ENCODE assay signal across 26 cellular contexts in the genomic region with DNA sequence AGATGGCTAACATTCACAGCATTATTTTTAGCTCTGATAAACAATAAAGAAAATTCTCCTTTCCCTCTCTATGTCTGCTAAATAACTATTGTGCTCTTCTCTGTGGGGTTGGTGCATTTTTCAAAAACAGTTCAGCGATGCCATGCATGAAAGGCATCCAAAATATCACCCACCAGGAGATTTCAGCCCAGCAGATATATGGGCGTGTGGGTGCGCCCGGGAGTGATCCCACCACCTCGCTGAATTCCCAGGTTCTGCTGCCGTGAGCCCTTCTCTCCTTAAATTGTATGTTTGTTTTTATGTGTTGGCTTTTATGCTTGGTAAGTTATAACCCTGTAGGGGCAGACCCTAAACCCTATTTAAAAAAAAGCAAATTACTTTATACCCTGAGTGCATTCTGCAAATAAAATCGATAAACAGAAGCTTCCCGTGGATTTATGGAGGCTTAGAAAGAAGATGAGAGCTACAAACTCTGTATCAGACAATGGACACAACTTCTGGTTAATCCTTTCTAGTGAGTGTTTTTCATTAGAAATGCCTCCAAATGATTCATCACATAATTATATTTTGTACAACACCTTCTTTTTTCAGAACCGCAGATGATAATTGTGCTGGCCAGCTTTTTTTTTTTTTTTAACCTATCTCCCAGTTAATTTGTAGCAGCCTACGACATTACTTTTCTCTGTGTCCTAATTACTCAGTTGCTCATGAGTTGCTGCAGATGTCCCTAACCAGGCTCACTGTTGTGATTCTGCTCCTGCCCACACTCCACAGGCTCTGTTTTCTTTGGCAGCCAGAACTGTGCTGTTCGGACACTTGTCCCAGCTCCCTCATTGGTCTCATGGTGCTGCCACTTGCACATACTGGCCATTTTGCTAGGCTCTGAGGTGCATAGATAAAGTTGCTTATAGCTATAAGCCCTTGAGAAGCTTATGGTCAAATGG. TPM values are rescaled to one million over a fixed set of nuclear protein-coding genes. Genes with fewer than 3 reads are reported as not detected.
DNase-seq lines count a peak whose midpoint lies in the region; ATAC-seq, FAIRE-seq and TF ChIP-seq lines count a peak whose summit lies in the region.
"Had no signal": no experiment of that assay in that cellular context is flagged by ENCODE, and none has a peak within 500 bp of the region (broad histone marks: within the 10 kb centered on the region; RNA-seq: fewer than 3 reads in every experiment).

No MANE protein-coding gene starts in this region.

- no peak overlapping the region for H3K27ac Mint-ChIP-seq in astrocyte (ENCODE audit: unreplicated experiment)
- H3K27ac Mint-ChIP-seq: activated CD4-positive, alpha-beta T cell treated with anti-CD3 and anti-CD28 coated beads for 36 hours; activated T-cell treated with anti-CD3 and anti-CD28 coated beads, Interleukin-2, amount 50 U/mL, for 24 hours; CD8-positive, alpha-beta memory T cell; memory B cell; naive thymus-derived CD4-positive, alpha-beta T cell; T-cell had no signal

- H2AFZ ChIP-seq in astrocyte (ENCODE audit: low read depth, low read length): no peak overlapping the region

- H3K36me3 ChIP-seq in BE2C (peaks cover 1% of the 10 kb centered on the region; the same call in 1 of the 2 replicates), astrocyte (ENCODE audit: insufficient read depth, low read length) (no peaks in the 10 kb centered on the region)
- H3K36me3 ChIP-seq: pancreas, upper lobe of right lung had no signal

- FAIRE-seq in astrocyte (lab: Jason Lieb, UNC): no peak
- FAIRE-seq: pancreas had no signal

- H3K4me3 ChIP-seq in BE2C (ENCODE audit: low read depth, low read length): peak overlapping the region; percentile 22; the same call in 1 of the 2 replicates
- no peak overlapping the region for H3K4me3 ChIP-seq in astrocyte (ENCODE audit: insufficient read depth, low read depth, low read length)
- H3K4me3 ChIP-seq: pancreas, upper lobe of right lung had no signal

- peaks cover 73% of the 10 kb centered on the region for H3K4me1 ChIP-seq in BE2C
- peaks cover 4% of the 10 kb centered on the region for H3K4me1 ChIP-seq in astrocyte (ENCODE audit: insufficient read depth, low read length)
- H3K4me1 ChIP-seq: pancreas, upper lobe of right lung had no signal

- H3K27me3 ChIP-seq in BE2C (no peaks in the 10 kb centered on the region), astrocyte (ENCODE audit: insufficient read depth, low read length) (no peaks in the 10 kb centered on the region)
- H3K27me3 ChIP-seq: pancreas, upper lobe of right lung had no signal

- no peaks in the 10 kb centered on the region for H3K4me1 Mint-ChIP-seq in astrocyte (ENCODE audit: low read depth, unreplicated experiment)
- H3K4me1 Mint-ChIP-seq: activated CD4-positive, alpha-beta T cell treated with anti-CD3 and anti-CD28 coated beads for 36 hours; CD8-positive, alpha-beta memory T cell; naive thymus-derived CD4-positive, alpha-beta T cell; T-cell had no signal

- H3K9me3 Mint-ChIP-seq in astrocyte (ENCODE audit: unreplicated experiment): no peaks in the 10 kb centered on the region
- H3K9me3 Mint-ChIP-seq: activated T-cell treated with anti-CD3 and anti-CD28 coated beads, Interleukin-2, amount 50 U/mL, for 24 hours; CD8-positive, alpha-beta memory T cell; memory B cell; T-cell had no signal

- H3K9me3 ChIP-seq in BE2C: no peaks in the 10 kb centered on the region
- H3K9me3 ChIP-seq in astrocyte (ENCODE audit: insufficient read depth, low read depth, low read length): no peaks in the 10 kb centered on the region
- H3K9me3 ChIP-seq: pancreas, upper lobe of right lung had no signal

- H3K36me3 Mint-ChIP-seq in astrocyte (ENCODE audit: low read depth, unreplicated experiment): no peaks in the 10 kb centered on the region
- H3K36me3 Mint-ChIP-seq: CD8-positive, alpha-beta memory T cell; memory B cell; naive thymus-derived CD4-positive, alpha-beta T cell; T-cell had no signal

- POLR2A ChIA-PET in HEK293T (lab: Yijun Ruan, JAX): interaction anchor here (1.1 kb wide), 1 partner anchor 86 kb away, joined by 3 read pairs; no protein-coding TSS in a partner anchor

- ATAC-seq in HG03159 (IDR thresholded peaks at IDR 0.05; ENCODE audit: unreplicated experiment): no peak
- ATAC-seq: activated CD4-positive, alpha-beta T cell treated with anti-CD3 and anti-CD28 coated beads for 36 hours; naive thymus-derived CD4-positive, alpha-beta T cell; pancreas; T-cell; upper lobe of right lung had no signal

- no peak overlapping the region for H3K4me3 Mint-ChIP-seq in astrocyte (ENCODE audit: unreplicated experiment)
- H3K4me3 Mint-ChIP-seq: activated CD4-positive, alpha-beta T cell treated with anti-CD3 and anti-CD28 coated beads for 36 hours; activated T-cell treated with anti-CD3 and anti-CD28 coated beads, Interleukin-2, amount 50 U/mL, for 24 hours; CD8-positive, alpha-beta memory T cell; memory B cell; naive thymus-derived CD4-positive, alpha-beta T cell; T-cell had no signal

- peak overlapping the region; percentile 9 for H3K4me2 ChIP-seq in astrocyte (ENCODE audit: low read length)

- intact Hi-C loops in posterior cingulate gyrus (cut with DNase I): no loop called here

- H3K27ac ChIP-seq in astrocyte (ENCODE audit: low read depth, low read length): no peak overlapping the region
- H3K27ac ChIP-seq: pancreas, upper lobe of right lung had no signal

- TF ChIP-seq CTCF in BE2C (IDR thresholded peaks at IDR 0.05; ENCODE audit: low read depth, low read length) (no peak), astrocyte (IDR thresholded peaks at IDR 0.05; ENCODE audit: insufficient read depth, low read depth, low read length) (no peak)

- H4K20me1 ChIP-seq in astrocyte (ENCODE audit: insufficient read depth, low read length): no peaks in the 10 kb centered on the region

- H3K9ac ChIP-seq in astrocyte (ENCODE audit: low read length): no peak overlapping the region

- H3K27me3 Mint-ChIP-seq in astrocyte (ENCODE audit: low read depth, unreplicated experiment): no peaks in the 10 kb centered on the region
- H3K27me3 Mint-ChIP-seq: activated T-cell treated with anti-CD3 and anti-CD28 coated beads, Interleukin-2, amount 50 U/mL, for 24 hours; memory B cell; T-cell had no signal

- no peaks in the 10 kb centered on the region for H3K79me2 ChIP-seq in astrocyte (ENCODE audit: insufficient read depth, low read length)

- DNase-seq in BE2C (peak; percentile 84), HEK293T (ENCODE audit: extremely low spot score) (peak; percentile 44), astrocyte (ENCODE audit: low read depth) (peak; percentile 18), posterior cingulate gyrus (peak in 8 of 10 donors; percentile 13 to 88 (median 52)), ureter (ENCODE audit: low spot score) (no peak), NCI-H524 treated with DMSO at 0.1 percent for 48 hours (lab: John Stamatoyannopoulos, UW) (no peak)
- DNase-seq: activated CD4-positive, alpha-beta T cell treated with anti-CD3 and anti-CD28 coated beads for 36 hours; activated CD8-positive, alpha-beta memory T cell treated with anti-CD3 and anti-CD28 coated beads for 24 hours; activated naive CD4-positive, alpha-beta T cell; activated T-cell treated with anti-CD3 and anti-CD28 coated beads, Interleukin-2, amount 50 U/mL, for 24 hours; amniotic stem cell; CD8-positive, alpha-beta memory T cell; DMS79 treated with DMSO at 0.1 percent for 48 hours; H7; Karpas-422; naive thymus-derived CD4-positive, alpha-beta T cell; NCI-H2029; NCI-H226; NCI-H82; pancreas; SHP77 treated with DMSO at 0.1 percent for 48 hours; T-cell; upper lobe of right lung had no signal

- CTCF ChIA-PET in HEK293T (lab: Yijun Ruan, JAX): interaction anchor here (0.5 to 0.9 kb wide), 3 partner anchors 10 to 33 kb away, joined by 3 read pairs; no protein-coding TSS in a partner anchor

TF ChIP-seq in HEK293T, 16 proteins besides CTCF, POLR2A, EP300 and RAD21:
- TF ChIP-seq PKNOX1 (IDR thresholded peaks at IDR 0.05): 0 out of 2 replicates have a peak, but pooled peaks have one; percentile 7
- peak; percentile 74 for TF ChIP-seq ZNF384 (IDR thresholded peaks at IDR 0.05)
- TF ChIP-seq CTBP1 (IDR thresholded peaks at IDR 0.05; ENCODE audit: borderline replicate concordance): peak; percentile 39; the same call in 1 of the 2 replicates
- TF ChIP-seq HDGF (IDR thresholded peaks at IDR 0.05; ENCODE audit: borderline replicate concordance): no peak

RNA-seq across cellular contexts. Expression of gene NOX3, which starts 55.3 kb away (rescaled TPM):
- polyA plus RNA-seq in BE2C (2012; ENCODE audit: insufficient read depth, insufficient read length, low read depth): 1.9 TPM
- total RNA-seq in astrocyte (0.30 TPM in 1 of 2 replicates, not detected in the other), ureter (not detected)
- total RNA-seq: activated CD4-positive, alpha-beta T cell treated with anti-CD3 and anti-CD28 coated beads for 36 hours; CD8-positive, alpha-beta memory T cell; H7; naive thymus-derived CD4-positive, alpha-beta T cell; pancreas; subcutaneous adipose tissue; T-cell; upper lobe of right lung had no signal
- polyA plus RNA-seq: CD8-positive, alpha-beta memory T cell; naive thymus-derived CD4-positive, alpha-beta T cell; pancreas had no signal

Comparison
In these comparisons a context has a peak if more than half of its experiments do, and no peak if none do; other contexts are left out.
1. DNase-seq: peak in BE2C (single experiment), HEK293T (single experiment), astrocyte (single experiment) and posterior cingulate gyrus (8 of 10); none in ureter (single experiment) and NCI-H524 treated with DMSO at 0.1 percent for 48 hours (single experiment).